Comparison of ENCODE assay signal across 1 cellular context in the genomic region with DNA sequence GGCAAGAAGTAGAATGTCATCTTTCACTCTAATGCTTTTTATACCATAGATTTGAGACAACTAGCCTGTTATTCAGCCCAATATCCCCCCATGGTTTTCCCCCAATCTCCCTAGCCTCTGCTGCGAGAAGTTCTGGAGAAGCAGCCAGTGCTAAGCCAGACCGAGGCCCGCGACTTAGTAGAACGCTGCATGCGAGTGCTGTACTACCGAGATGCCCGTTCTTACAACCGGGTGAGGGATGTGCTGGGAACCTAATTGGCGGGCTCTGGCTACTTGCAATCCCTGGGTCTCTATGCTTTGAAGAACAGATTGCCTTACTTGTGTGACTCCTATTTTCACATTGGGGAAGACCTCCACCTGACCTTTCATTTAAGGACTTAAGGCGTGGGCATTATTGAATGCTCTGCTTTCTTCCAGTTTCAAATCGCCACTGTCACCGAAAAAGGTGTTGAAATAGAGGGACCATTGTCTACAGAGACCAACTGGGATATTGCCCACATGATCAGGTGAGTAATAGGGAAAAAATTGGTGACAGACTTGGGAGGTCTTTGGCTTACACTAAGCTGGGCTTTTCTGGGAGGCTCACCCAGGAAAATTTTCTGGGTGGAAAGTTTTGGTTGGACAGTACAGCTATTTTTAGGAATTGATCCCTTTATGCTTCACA.
TF ChIP-seq lines count a peak whose summit lies in the region.

No MANE protein-coding gene starts in this region.

TF ChIP-seq in endothelial cell of umbilical vein, 7 proteins besides CTCF, POLR2A, EP300 and RAD21:
- TF ChIP-seq JUN (IDR thresholded peaks at IDR 0.05; ENCODE audit: borderline replicate concordance, insufficient read depth, insufficient read length, low read depth) (no peak), GATA2 (IDR thresholded peaks at IDR 0.05; ENCODE audit: insufficient read depth, insufficient read length, low read depth, low read length) (no peak), POLR2AphosphoS5 (IDR thresholded peaks at IDR 0.05; ENCODE audit: insufficient read depth, low read depth, low read length) (no peak), EZH2 (IDR thresholded peaks at IDR 0.05; ENCODE audit: borderline replicate concordance, low read depth, low read length, severe bottlenecking) (no peak), MYC (IDR thresholded peaks at IDR 0.05; ENCODE audit: low read depth, low read length) (no peak), FOS (IDR thresholded peaks at IDR 0.05; ENCODE audit: borderline replicate concordance, insufficient read depth, low read length) (no peak)
- TF ChIP-seq, protein P1, sequence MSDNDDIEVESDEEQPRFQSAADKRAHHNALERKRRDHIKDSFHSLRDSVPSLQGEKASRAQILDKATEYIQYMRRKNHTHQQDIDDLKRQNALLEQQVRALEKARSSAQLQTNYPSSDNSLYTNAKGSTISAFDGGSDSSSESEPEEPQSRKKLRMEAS (IDR thresholded peaks at IDR 0.05; ENCODE audit: insufficient read depth, insufficient read length), result no peak
